11 cellular contexts compared by ENCODE assay signal in genomic region chr9:113522858-113523257, GRCh38. TPM values are rescaled to one million over a fixed set of nuclear protein-coding genes. Genes with fewer than 3 reads are reported as not detected.
A peak's percentile ranks its signal among the peaks of the same experiment; 100 is the strongest.
DNase-seq lines count a peak whose midpoint lies in the region; ATAC-seq, FAIRE-seq and TF ChIP-seq lines count a peak whose summit lies in the region.
"Had no signal": no experiment of that assay in that cellular context is flagged by ENCODE, and none has a peak within 500 bp of the region (broad histone marks: within the 10 kb centered on the region; RNA-seq: fewer than 3 reads in every experiment).

No MANE protein-coding gene starts in this region.

- H3K9me3 Mint-ChIP-seq in stimulated activated memory B cell treated with anti-CD40 and anti-IgM and Interleukin-4, amounts not matched to agents 10 μg/mL and 1 μg/mL and 100 μg/mL, for 72 hours = no peaks in the 10 kb centered on the region

- ATAC-seq in GM19035 (IDR thresholded peaks at IDR 0.05; ENCODE audit: unreplicated experiment) = peak; percentile 3
- peak; percentile 2 for ATAC-seq in HG03439 (IDR thresholded peaks at IDR 0.05; ENCODE audit: unreplicated experiment)
- no peak for ATAC-seq in stimulated activated memory B cell treated with anti-CD40 and anti-IgM and Interleukin-4, amounts not matched to agents 10 μg/mL and 1 μg/mL and 100 μg/mL, for 72 hours
- ATAC-seq: foreskin keratinocyte had no signal

- H3K4me1 ChIP-seq in endothelial cell of umbilical vein (ENCODE audit: control insufficient read depth, extremely low read depth, insufficient read depth, low read length) = peaks cover 73% of the 10 kb centered on the region
- H3K4me1 ChIP-seq: foreskin keratinocyte had no signal

- peak overlapping the region; percentile 80 for H3K27ac ChIP-seq in endothelial cell of umbilical vein (ENCODE audit: insufficient read depth, low read depth, low read length)
- H3K27ac ChIP-seq: foreskin keratinocyte, ovary had no signal

- DNase-seq in endothelial cell of umbilical vein (ENCODE audit: low read depth, low spot score) (no peak), NCI-H2196 treated with DMSO at 0.1 percent for 48 hours (lab: John Stamatoyannopoulos, UW; ENCODE audit: unreplicated experiment) (no peak), head of caudate nucleus (no peak), pons (ENCODE audit: low spot score) (no peak)
- DNase-seq: foreskin keratinocyte, NCI-H226 had no signal

- peaks cover 58% of the 10 kb centered on the region for H3K4me1 Mint-ChIP-seq in stimulated activated memory B cell treated with anti-CD40 and anti-IgM and Interleukin-4, amounts not matched to agents 10 μg/mL and 1 μg/mL and 100 μg/mL, for 72 hours

- POLR2A ChIA-PET in endothelial cell of umbilical vein (lab: Charles Lee) = interaction anchor here (1.5 kb wide), 1 partner anchor 9 kb away, joined by 4 read pairs; no protein-coding TSS in a partner anchor

- peaks cover 61 to 76% of the 10 kb centered on the region in 2 experiments for H3K36me3 ChIP-seq in endothelial cell of umbilical vein (ENCODE audit: control insufficient read depth in 2 of 2, extremely low read depth in 1 of 2, insufficient read depth in 2 of 2, low read length in 2 of 2)
- H3K36me3 ChIP-seq: ovary had no signal

- no peaks in the 10 kb centered on the region for H3K27me3 Mint-ChIP-seq in stimulated activated memory B cell treated with anti-CD40 and anti-IgM and Interleukin-4, amounts not matched to agents 10 μg/mL and 1 μg/mL and 100 μg/mL, for 72 hours

- intact Hi-C loops in endothelial cell of umbilical vein (cut with micrococcal nuclease) (loop anchor here (1.0 kb wide), 1 partner anchor 132 kb away; no protein-coding TSS in a partner anchor), head of caudate nucleus (cut with DNase I) (no loop called here)

- no TSS peak for BruUV-seq in endothelial cell of umbilical vein (replicated peaks; lab: Mats Ljungman, UMichigan)

- no peak for TF ChIP-seq POLR2A in endothelial cell of umbilical vein (IDR thresholded peaks at IDR 0.05; ENCODE audit: low read depth, low read length)

- no peaks in the 10 kb centered on the region for H3K9me3 ChIP-seq in endothelial cell of umbilical vein (replicated peaks; ENCODE audit: control insufficient read depth, insufficient read depth, low read length)
- H3K9me3 ChIP-seq: ovary had no signal

- peaks cover 70% of the 10 kb centered on the region for H3K79me2 ChIP-seq in endothelial cell of umbilical vein (ENCODE audit: control insufficient read depth, insufficient read depth, low read length)

- H3K9ac ChIP-seq in endothelial cell of umbilical vein (replicated peaks; ENCODE audit: extremely low read depth, insufficient read depth, low read length) = peak overlapping the region; percentile 19

- H3K4me3 ChIP-seq in endothelial cell of umbilical vein (replicated peaks in 1 of 3; ENCODE audit: insufficient read depth in 1 of 3, low read depth in 1 of 3, low read length in 3 of 3) = no peak overlapping the region
- H3K4me3 ChIP-seq: ovary had no signal

- no peaks in the 10 kb centered on the region for H3K27me3 ChIP-seq in endothelial cell of umbilical vein (ENCODE audit: control insufficient read depth in 2 of 2, insufficient read depth in 2 of 2, low read length in 2 of 2)
- H3K27me3 ChIP-seq: ovary had no signal

- no peaks in the 10 kb centered on the region for H4K20me1 ChIP-seq in endothelial cell of umbilical vein (replicated peaks; ENCODE audit: control insufficient read depth, extremely low read depth, insufficient read depth, low read length)

- H3K4me2 ChIP-seq in endothelial cell of umbilical vein (ENCODE audit: insufficient read depth, low read length) = peak overlapping the region; percentile 34

- no peaks in the 10 kb centered on the region for H3K36me3 Mint-ChIP-seq in stimulated activated memory B cell treated with anti-CD40 and anti-IgM and Interleukin-4, amounts not matched to agents 10 μg/mL and 1 μg/mL and 100 μg/mL, for 72 hours

- H3K9me1 ChIP-seq in endothelial cell of umbilical vein (replicated peaks; ENCODE audit: control insufficient read depth, extremely low read depth, insufficient read depth, low read length) = no peaks in the 10 kb centered on the region

- dilution Hi-C loops in endothelial cell of umbilical vein (cut with MboI; ENCODE audit: extremely low pct_ligation_motif_present, low sequenced_read_pairs) = no loop called here

- H3K27ac Mint-ChIP-seq in stimulated activated memory B cell treated with anti-CD40 and anti-IgM and Interleukin-4, amounts not matched to agents 10 μg/mL and 1 μg/mL and 100 μg/mL, for 72 hours = peak overlapping the region; percentile 76

- peak overlapping the region; percentile 44 for H3K4me3 Mint-ChIP-seq in stimulated activated memory B cell treated with anti-CD40 and anti-IgM and Interleukin-4, amounts not matched to agents 10 μg/mL and 1 μg/mL and 100 μg/mL, for 72 hours

- TF ChIP-seq CTCF in endothelial cell of umbilical vein (IDR thresholded peaks at IDR 0.05; ENCODE audit: extremely low read depth in 1 of 2, insufficient read depth in 1 of 2, low read depth in 1 of 2, low read length in 2 of 2) = no peak

- no peak overlapping the region for H2AFZ ChIP-seq in endothelial cell of umbilical vein (ENCODE audit: low read depth, low read length)

- FAIRE-seq in endothelial cell of umbilical vein (lab: Jason Lieb, UNC) = no peak
- FAIRE-seq: G401.6 had no signal

- CTCF ChIA-PET in endothelial cell of umbilical vein (lab: Charles Lee) = interaction anchor here (0.9 to 4.3 kb wide), 12 partner anchors 14 to 248 kb away, joined by 3 to 48 read pairs (median 4); no protein-coding TSS in a partner anchor

TF ChIP-seq in endothelial cell of umbilical vein, 7 proteins besides CTCF, POLR2A, EP300 and RAD21:
- TF ChIP-seq, protein P1, sequence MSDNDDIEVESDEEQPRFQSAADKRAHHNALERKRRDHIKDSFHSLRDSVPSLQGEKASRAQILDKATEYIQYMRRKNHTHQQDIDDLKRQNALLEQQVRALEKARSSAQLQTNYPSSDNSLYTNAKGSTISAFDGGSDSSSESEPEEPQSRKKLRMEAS (IDR thresholded peaks at IDR 0.05; ENCODE audit: insufficient read depth, insufficient read length) = no peak
- no peak for TF ChIP-seq EZH2 (IDR thresholded peaks at IDR 0.05; ENCODE audit: borderline replicate concordance, low read depth, low read length, severe bottlenecking)
- TF ChIP-seq FOS (IDR thresholded peaks at IDR 0.05; ENCODE audit: borderline replicate concordance, insufficient read depth, low read length) = no peak
- no peak for TF ChIP-seq POLR2AphosphoS5 (IDR thresholded peaks at IDR 0.05; ENCODE audit: insufficient read depth, low read depth, low read length)

RNA-seq across cellular contexts. Expression of gene RGS3, which starts 59.3 kb away (rescaled TPM):
- 407 and 416 TPM in 2 replicates for total RNA-seq in endothelial cell of umbilical vein
- polyA plus RNA-seq in endothelial cell of umbilical vein = 356 and 385 TPM in 2 replicates
- polyA plus RNA-seq in endothelial cell of umbilical vein (2011; cell fraction: cytosol; rRNA removed) = 317 and 396 TPM in 2 replicates
- 509 and 635 TPM in 2 replicates for polyA plus RNA-seq in endothelial cell of umbilical vein (2011; cell fraction: nucleus; rRNA removed)
- 125 and 130 TPM in 2 replicates for polyA plus RNA-seq in endothelial cell of umbilical vein (2012)
- 566 and 594 TPM in 2 replicates for polyA minus RNA-seq in endothelial cell of umbilical vein
- 16.0 TPM for polyA minus RNA-seq in endothelial cell of umbilical vein (2011; cell fraction: cytosol; rRNA and poly(A)+ RNA removed)
- polyA minus RNA-seq in endothelial cell of umbilical vein (2011; cell fraction: nucleus; rRNA and poly(A)+ RNA removed) = 401 and 590 TPM in 2 replicates
